25 cellular contexts compared by ENCODE assay signal in the genomic region with DNA sequence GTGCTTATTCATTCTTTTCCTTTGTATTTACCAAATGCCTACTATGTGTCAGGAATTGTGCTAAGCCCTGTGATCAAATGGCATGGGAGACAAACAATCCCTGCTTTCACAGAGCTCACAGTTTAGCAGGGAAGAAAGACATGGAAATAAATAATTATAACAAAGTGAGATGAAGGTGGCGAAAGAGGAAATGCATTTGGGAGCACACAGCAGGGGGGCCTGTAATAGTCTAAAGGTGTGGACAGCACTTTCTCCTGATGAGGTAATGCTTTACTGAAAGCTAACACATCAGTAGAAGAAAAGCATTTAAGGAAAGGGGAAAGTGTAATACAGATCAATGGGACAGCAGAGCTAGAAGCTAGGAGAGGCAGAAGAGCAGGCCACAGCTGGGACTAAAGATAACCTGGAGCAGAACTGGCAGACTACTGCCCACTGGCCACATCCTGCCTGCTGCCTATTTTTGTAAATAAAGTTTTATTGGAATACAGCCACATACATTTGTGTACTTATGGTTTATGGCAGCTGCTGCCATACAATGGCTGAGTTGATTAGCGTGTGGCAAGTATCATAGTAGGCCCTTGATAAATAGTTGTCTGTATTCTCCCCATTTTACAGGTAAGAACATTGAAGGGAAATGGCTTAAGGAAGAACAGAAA.
A peak's percentile ranks its signal among the peaks of the same experiment; 100 is the strongest.
DNase-seq lines count a peak whose midpoint lies in the region; ATAC-seq, FAIRE-seq and TF ChIP-seq lines count a peak whose summit lies in the region.
"Had no signal": no experiment of that assay in that cellular context is flagged by ENCODE, and none has a peak within 500 bp of the region (broad histone marks: within the 10 kb centered on the region; RNA-seq: fewer than 3 reads in every experiment).

No MANE protein-coding gene starts in this region.

- WGBS in GM12878 (ENCODE audit: insufficient coverage, insufficient replicate concordance, low lambda C conversion rate, missing lambda C conversion rate), result 60% methylated on average over 2 of the region's 2 CpGs
- no CpG with 5 or more reads among the region's 2 CpGs for WGBS in trophoblast cell (ENCODE audit: extremely low coverage, insufficient coverage, insufficient read length)

- CTCF ChIA-PET in GM12878 (lab: Yijun Ruan, JAX), result interaction anchor here (1.0 to 1.7 kb wide), 5 partner anchors 11 to 1179 kb away, joined by 3 to 4 read pairs (median 3); no protein-coding TSS in a partner anchor

- peaks cover 11% of the 10 kb centered on the region; the same call in 1 of the 2 replicates for H3K4me1 ChIP-seq in GM23338 (ENCODE audit: insufficient read depth)
- no peaks in the 10 kb centered on the region for H3K4me1 ChIP-seq in GM12878 (ENCODE audit: control insufficient read depth, insufficient read depth, low read length)
- no peaks in the 10 kb centered on the region for H3K4me1 ChIP-seq in trophoblast cell (ENCODE audit: control insufficient read depth in 1 of 2, insufficient read depth in 2 of 2, low read length in 2 of 2)
- H3K4me1 ChIP-seq: BE2C had no signal

- H3K4ac ChIP-seq in trophoblast cell (ENCODE audit: low read depth, low read length), result no peak overlapping the region

- H3K27me3 Mint-ChIP-seq in GM23338 (ENCODE audit: insufficient read depth, low read depth, poor library complexity), result no peaks in the 10 kb centered on the region
- H3K27me3 Mint-ChIP-seq in nephron progenitor cell (ENCODE audit: low read depth, poor library complexity), result peaks cover 6% of the 10 kb centered on the region

- H3K79me2 ChIP-seq in GM23338 (replicated peaks; ENCODE audit: insufficient read depth) (no peaks in the 10 kb centered on the region), GM12878 (ENCODE audit: control insufficient read depth, insufficient read depth, low read length) (no peaks in the 10 kb centered on the region), trophoblast cell (ENCODE audit: control insufficient read depth, insufficient read depth, low read length, poor library complexity) (no peaks in the 10 kb centered on the region)

- TF ChIP-seq EP300 in GM12878 (IDR thresholded peaks at IDR 0.05; ENCODE audit: borderline replicate concordance in 1 of 2, control insufficient read depth in 1 of 2, low read depth in 2 of 2, low read length in 2 of 2), result no peak

- no peak for TF ChIP-seq RAD21 in GM12878 (IDR thresholded peaks at IDR 0.05; ENCODE audit: insufficient read depth, low read depth, low read length)

- DNase-seq in NCI-H1092 treated with DMSO at 0.1 percent for 48 hours (lab: John Stamatoyannopoulos, UW) (peak; percentile 0), NCI-H1092 (lab: John Stamatoyannopoulos, UW) (no peak), GM23338 (ENCODE audit: low spot score) (peak; percentile 52), GM12878 (ENCODE audit: low read depth, low spot score) (no peak), nephron progenitor cell (no peak), trophoblast cell (no peak)
- DNase-seq: ACHN; BE2C; CD8-positive, alpha-beta memory T cell; DMS153; DND-41; KBM-7; MG63; NCI-H1694; NCI-H2029 treated with DMSO at 0.1 percent for 48 hours; NCI-H2227 treated with DMSO at 0.1 percent for 48 hours; NCI-H774; SHP77 had no signal

- H3K9me3 ChIP-seq in GM12878 (replicated peaks; ENCODE audit: control insufficient read depth, insufficient read depth, low read length) (no peaks in the 10 kb centered on the region), trophoblast cell (ENCODE audit: insufficient read depth, low read depth, low read length) (no peaks in the 10 kb centered on the region)
- H3K9me3 ChIP-seq: BE2C, MG63 had no signal

- no peak overlapping the region for H2BK120ac ChIP-seq in trophoblast cell (ENCODE audit: insufficient read depth, low read length, poor library complexity)

- RAD21 ChIA-PET in GM12878 (lab: Charles Lee; ENCODE audit: unreplicated experiment), result no interaction called here

- H3K9ac ChIP-seq in GM12878 (ENCODE audit: control insufficient read depth, insufficient read depth, low read length) (no peak overlapping the region), trophoblast cell (ENCODE audit: low read length) (no peak overlapping the region)

- POLR2A ChIA-PET in GM12878 (lab: Charles Lee), result interaction anchor here (0.5 kb wide), 1 partner anchor 1726 kb away, joined by 3 read pairs; no protein-coding TSS in a partner anchor

- H3K36me3 Mint-ChIP-seq in GM23338 (ENCODE audit: low read depth), result no peaks in the 10 kb centered on the region
- H3K36me3 Mint-ChIP-seq in nephron progenitor cell (ENCODE audit: low read depth), result peaks cover 7% of the 10 kb centered on the region
- H3K36me3 Mint-ChIP-seq: CD14-positive monocyte; CD8-positive, alpha-beta memory T cell had no signal

- H3K9me2 ChIP-seq in GM23338 (ENCODE audit: insufficient read depth), result no peaks in the 10 kb centered on the region

- H2BK12ac ChIP-seq in trophoblast cell (ENCODE audit: low read length), result no peak overlapping the region

- peaks cover 20% of the 10 kb centered on the region for H3K4me1 Mint-ChIP-seq in GM23338
- peaks cover 26% of the 10 kb centered on the region for H3K4me1 Mint-ChIP-seq in nephron progenitor cell

- H3K27ac ChIP-seq in GM23338 (ENCODE audit: low read depth), result no peak overlapping the region
- H3K27ac ChIP-seq in GM12878 (ENCODE audit: control insufficient read depth, insufficient read depth), result no peak overlapping the region
- no peak overlapping the region for H3K27ac ChIP-seq in trophoblast cell (ENCODE audit: low read depth, low read length)
- H3K27ac ChIP-seq: 22Rv1, RWPE1 had no signal

- no peak overlapping the region for H3K18ac ChIP-seq in trophoblast cell (ENCODE audit: low read length)

- in situ Hi-C loops in GM12878 (cut with MboI), result no loop called here

- ATAC-seq in GM23338 (no peak), GM12878 (no peak), HG02885 (IDR thresholded peaks at IDR 0.05; ENCODE audit: poor library complexity, unreplicated experiment) (no peak)
- ATAC-seq: HCT116, Panc1 had no signal

- H2BK5ac ChIP-seq in trophoblast cell (ENCODE audit: low read depth, low read length, poor library complexity), result no peak overlapping the region

- H3K27me3 ChIP-seq in GM23338 (ENCODE audit: insufficient read depth), result no peaks in the 10 kb centered on the region
- peaks cover 0 to 2% of the 10 kb centered on the region in 2 experiments; a peak in 1 of 4 replicates for H3K27me3 ChIP-seq in GM12878 (replicated peaks in 1 of 2; ENCODE audit: control insufficient read depth in 2 of 2, insufficient read depth in 2 of 2, low read length in 1 of 2)
- H3K27me3 ChIP-seq in trophoblast cell (ENCODE audit: insufficient read depth, low read length), result no peaks in the 10 kb centered on the region
- H3K27me3 ChIP-seq: BE2C, MG63 had no signal

- H3K23ac ChIP-seq in trophoblast cell (ENCODE audit: low read length), result no peak overlapping the region

- no peak overlapping the region for H4K12ac ChIP-seq in trophoblast cell (ENCODE audit: low read depth, low read length)

- H4K8ac ChIP-seq in trophoblast cell (ENCODE audit: low read depth, low read length), result no peak overlapping the region

- H2AK5ac ChIP-seq in trophoblast cell (ENCODE audit: low read length), result no peak overlapping the region

- TF ChIP-seq CTCF in GM23338 (conservative IDR thresholded peaks at IDR 0.05; ENCODE audit: low read depth in 2 of 2), result no peak
- TF ChIP-seq CTCF in GM12878 (IDR thresholded peaks at IDR 0.05 in 2 of 3, conservative IDR thresholded peaks at IDR 0.05 in 1 of 3; ENCODE audit: control insufficient read depth in 2 of 3, extremely low read depth in 1 of 3, insufficient read depth in 1 of 3, low read depth in 3 of 3, low read length in 3 of 3), result no peak
- TF ChIP-seq CTCF in nephron progenitor cell (IDR thresholded peaks at IDR 0.05), result no peak

- intact Hi-C loops in GM12878 (cut with micrococcal nuclease; ENCODE audit: unreplicated experiment), result loop anchor here (10.0 kb wide), 2 partner anchors 1031 to 1171 kb away; no protein-coding TSS in a partner anchor

- H3K4me3 Mint-ChIP-seq in GM23338, result no peak overlapping the region
- no peak overlapping the region for H3K4me3 Mint-ChIP-seq in nephron progenitor cell
- H3K4me3 Mint-ChIP-seq: CD14-positive monocyte; CD8-positive, alpha-beta memory T cell had no signal

- no peaks in the 10 kb centered on the region for H3F3A ChIP-seq in GM23338 (replicated peaks; ENCODE audit: low read depth)

- H2AFZ ChIP-seq in GM23338 (no peak overlapping the region), GM12878 (ENCODE audit: control insufficient read depth, low read depth, low read length) (no peak overlapping the region), trophoblast cell (ENCODE audit: insufficient read depth, low read length, poor library complexity) (no peak overlapping the region)

- no peak overlapping the region for H4K91ac ChIP-seq in trophoblast cell (ENCODE audit: low read depth, low read length)

- H3K9me3 Mint-ChIP-seq in GM23338 (no peaks in the 10 kb centered on the region), nephron progenitor cell (peaks cover 13% of the 10 kb centered on the region)
- H3K9me3 Mint-ChIP-seq: CD8-positive, alpha-beta memory T cell had no signal

- FAIRE-seq in GM12878 (lab: Jason Lieb, UNC), result no peak
- FAIRE-seq: GM19239 had no signal

- SMC1A ChIA-PET in GM12878 (lab: Charles Lee; ENCODE audit: uncharacterized antibody, unreplicated experiment), result interaction anchor here (0.9 to 3.4 kb wide), 3 partner anchors 12 to 1177 kb away, joined by 3 to 10 read pairs (median 5); no protein-coding TSS in a partner anchor

- no peak overlapping the region for H3K14ac ChIP-seq in trophoblast cell (ENCODE audit: low read length)

- TF ChIP-seq POLR2A in GM12878 (IDR thresholded peaks at IDR 0.05; ENCODE audit: low read depth, low read length), result no peak

- BruUV-seq in GM12878 (replicated peaks; lab: Mats Ljungman, UMichigan), result no TSS peak

- H3K4me2 ChIP-seq in GM23338, result no peak overlapping the region
- no peak overlapping the region for H3K4me2 ChIP-seq in GM12878 (ENCODE audit: control insufficient read depth, insufficient read depth)
- no peak overlapping the region for H3K4me2 ChIP-seq in trophoblast cell (ENCODE audit: low read length)

- H3K27ac Mint-ChIP-seq in GM23338 (no peak overlapping the region), nephron progenitor cell (peak overlapping the region; percentile 27)
- H3K27ac Mint-ChIP-seq: CD14-positive monocyte; CD8-positive, alpha-beta memory T cell had no signal

- H3K4me3 ChIP-seq in GM23338 (no peak overlapping the region), GM12878 (no peak overlapping the region), trophoblast cell (ENCODE audit: low read depth, low read length) (no peak overlapping the region)
- H3K4me3 ChIP-seq: MG63 had no signal

- H4K20me1 ChIP-seq in GM23338 (replicated peaks; ENCODE audit: insufficient read depth) (no peaks in the 10 kb centered on the region), GM12878 (ENCODE audit: control insufficient read depth, insufficient read depth) (no peaks in the 10 kb centered on the region; the same call in 1 of the 2 replicates)

- H3K79me1 ChIP-seq in trophoblast cell (ENCODE audit: low read length), result no peaks in the 10 kb centered on the region

- H3K36me3 ChIP-seq in GM23338 (ENCODE audit: insufficient read depth), result no peaks in the 10 kb centered on the region
- no peaks in the 10 kb centered on the region for H3K36me3 ChIP-seq in GM12878 (ENCODE audit: control insufficient read depth in 2 of 2, insufficient read depth in 2 of 2, low read length in 1 of 2)
- H3K36me3 ChIP-seq in trophoblast cell (ENCODE audit: control insufficient read depth in 1 of 2, insufficient read depth in 2 of 2, low read length in 2 of 2), result no peaks in the 10 kb centered on the region
- H3K36me3 ChIP-seq: BE2C, MG63 had no signal

TF ChIP-seq in GM12878, 131 proteins besides CTCF, POLR2A, EP300 and RAD21 (continues in another document):
- no peak for TF ChIP-seq ZSCAN29 (IDR thresholded peaks at IDR 0.05)

Comparison
In these comparisons a context has a peak if more than half of its experiments do, and no peak if none do; other contexts are left out.
1. DNase-seq: peak in NCI-H1092 treated with DMSO at 0.1 percent for 48 hours (single experiment) and GM23338 (single experiment); none in NCI-H1092 (single experiment), GM12878 (single experiment), nephron progenitor cell (single experiment) and trophoblast cell (0 of 2).